7 cellular contexts compared by ENCODE assay signal in genomic region chr15:63870403-63871209, GRCh38. TPM values are rescaled to one million over a fixed set of nuclear protein-coding genes. Genes with fewer than 3 reads are reported as not detected.
DNase-seq lines count a peak whose midpoint lies in the region; ATAC-seq and TF ChIP-seq lines count a peak whose summit lies in the region.

No MANE protein-coding gene starts in this region.

- H3K79me2 ChIP-seq in MM.1S (ENCODE audit: low read length): no peaks in the 10 kb centered on the region

- no peaks in the 10 kb centered on the region for H3F3A ChIP-seq in MM.1S (ENCODE audit: insufficient read depth, low read length)

- no peaks in the 10 kb centered on the region for H3K36me3 ChIP-seq in MM.1S (replicated peaks; ENCODE audit: insufficient read depth, low read length)

- H3K9me2 ChIP-seq in MM.1S (replicated peaks; ENCODE audit: insufficient read depth, low read length): no peaks in the 10 kb centered on the region

- no peak overlapping the region for H3K4me3 Mint-ChIP-seq in WTC11
- H3K4me3 Mint-ChIP-seq in stimulated activated memory B cell treated with anti-CD40 and anti-IgM and Interleukin-4, amounts not matched to agents 10 μg/mL and 1 μg/mL and 100 μg/mL, for 72 hours: no peak overlapping the region

- H4K20me1 ChIP-seq in MM.1S (ENCODE audit: insufficient read depth, low read length): no peaks in the 10 kb centered on the region

- CTCF ChIA-PET in WTC11 (lab: Charles Lee): interaction anchor here (1.1 to 2.0 kb wide), 4 partner anchors 34 to 118 kb away, joined by 3 to 8 read pairs (median 4); partner anchors contain the start of gene HERC1

- peaks cover 3% of the 10 kb centered on the region; the same call in 1 of the 2 replicates for H3K9me3 Mint-ChIP-seq in WTC11
- H3K9me3 Mint-ChIP-seq in stimulated activated memory B cell treated with anti-CD40 and anti-IgM and Interleukin-4, amounts not matched to agents 10 μg/mL and 1 μg/mL and 100 μg/mL, for 72 hours: peaks cover 3% of the 10 kb centered on the region

- no peaks in the 10 kb centered on the region for H3K9me3 ChIP-seq in MM.1S (replicated peaks; ENCODE audit: insufficient read depth, low read length)

- no peak overlapping the region for H3K27ac Mint-ChIP-seq in WTC11
- peak overlapping the region; percentile 69 for H3K27ac Mint-ChIP-seq in stimulated activated memory B cell treated with anti-CD40 and anti-IgM and Interleukin-4, amounts not matched to agents 10 μg/mL and 1 μg/mL and 100 μg/mL, for 72 hours

- peak; percentile 67 for DNase-seq in HT-29 (ENCODE audit: low spot score)
- peak; percentile 65 for DNase-seq in WTC11 (ENCODE audit: low spot score)
- DNase-seq in left cardiac atrium: peak; percentile 32
- DNase-seq in MM.1S: no peak

- H3K4me1 ChIP-seq in MM.1S (ENCODE audit: low read length): peaks cover 5% of the 10 kb centered on the region; the same call in 1 of the 2 replicates

- POLR2A ChIA-PET in WTC11 (lab: Charles Lee): no interaction called here

- H3K4me1 Mint-ChIP-seq in WTC11: no peaks in the 10 kb centered on the region; the same call in 1 of the 2 replicates
- H3K4me1 Mint-ChIP-seq in stimulated activated memory B cell treated with anti-CD40 and anti-IgM and Interleukin-4, amounts not matched to agents 10 μg/mL and 1 μg/mL and 100 μg/mL, for 72 hours: peaks cover 41% of the 10 kb centered on the region

- H3K27me3 Mint-ChIP-seq in WTC11 (ENCODE audit: low read depth): no peaks in the 10 kb centered on the region
- H3K27me3 Mint-ChIP-seq in stimulated activated memory B cell treated with anti-CD40 and anti-IgM and Interleukin-4, amounts not matched to agents 10 μg/mL and 1 μg/mL and 100 μg/mL, for 72 hours: no peaks in the 10 kb centered on the region

- intact Hi-C loops in left cardiac atrium (cut with DNase I): no loop called here

- ATAC-seq in WTC11: peak; percentile 97
- ATAC-seq in left cardiac atrium: peak; percentile 85 to 97
- ATAC-seq in stimulated activated memory B cell treated with anti-CD40 and anti-IgM and Interleukin-4, amounts not matched to agents 10 μg/mL and 1 μg/mL and 100 μg/mL, for 72 hours: no peak
- no peak for ATAC-seq in HG03521 (IDR thresholded peaks at IDR 0.05; ENCODE audit: unreplicated experiment)
- no peak for ATAC-seq in HG03097 (IDR thresholded peaks at IDR 0.05; ENCODE audit: low FRiP score, unreplicated experiment)

- no peak overlapping the region for H3K27ac ChIP-seq in MM.1S (ENCODE audit: low read length)

- no peaks in the 10 kb centered on the region for H3K27me3 ChIP-seq in MM.1S (replicated peaks; ENCODE audit: insufficient read depth, low read length)

- H3K36me3 Mint-ChIP-seq in WTC11: no peaks in the 10 kb centered on the region; the same call in 1 of the 2 replicates
- peaks cover 20% of the 10 kb centered on the region for H3K36me3 Mint-ChIP-seq in stimulated activated memory B cell treated with anti-CD40 and anti-IgM and Interleukin-4, amounts not matched to agents 10 μg/mL and 1 μg/mL and 100 μg/mL, for 72 hours

- no peak overlapping the region for H3K4me3 ChIP-seq in MM.1S (ENCODE audit: low read length)

- TF ChIP-seq CTCF in WTC11 (IDR thresholded peaks at IDR 0.05): no peak
- TF ChIP-seq CTCF in MM.1S (IDR thresholded peaks at IDR 0.05; ENCODE audit: low read length): no peak

- no peak overlapping the region for H3K4me2 ChIP-seq in MM.1S (ENCODE audit: low read depth, low read length)

- no peak overlapping the region for H2AFZ ChIP-seq in MM.1S (ENCODE audit: low read length)

- no peak overlapping the region for H3K9ac ChIP-seq in MM.1S (ENCODE audit: low read length)

TF ChIP-seq in WTC11, 78 proteins besides CTCF, POLR2A, EP300 and RAD21 (continues in another document):
- no peak for TF ChIP-seq ZNF416 (CRISPR knock-in tag; IDR thresholded peaks at IDR 0.05)
- peak; percentile 42; the same call in 1 of the 2 replicates for TF ChIP-seq SMAD3 (CRISPR knock-in tag; IDR thresholded peaks at IDR 0.05; ENCODE audit: borderline replicate concordance)
- no peak for TF ChIP-seq MYBL2 (CRISPR knock-in tag; IDR thresholded peaks at IDR 0.05)
- peak; percentile 94 for TF ChIP-seq FOXP4 (CRISPR knock-in tag; IDR thresholded peaks at IDR 0.05)
- peak; percentile 78; the same call in 1 of the 2 replicates for TF ChIP-seq NR1H2 (CRISPR knock-in tag; IDR thresholded peaks at IDR 0.05)
- peak; percentile 68; the same call in 1 of the 2 replicates for TF ChIP-seq TEAD1 (CRISPR knock-in tag; IDR thresholded peaks at IDR 0.05)
- 0 out of 2 replicates have a peak, but pooled peaks have one; percentile 30 for TF ChIP-seq GABPB1 (CRISPR knock-in tag; IDR thresholded peaks at IDR 0.05)
- TF ChIP-seq JAZF1 (CRISPR knock-in tag; IDR thresholded peaks at IDR 0.05): no peak
- peak; percentile 69 for TF ChIP-seq NR2C2 (CRISPR knock-in tag; IDR thresholded peaks at IDR 0.05)
- TF ChIP-seq ERG (CRISPR knock-in tag; IDR thresholded peaks at IDR 0.05): no peak
- 0 out of 2 replicates have a peak, but pooled peaks have one; percentile 41 for TF ChIP-seq ZNF512 (CRISPR knock-in tag; IDR thresholded peaks at IDR 0.05; ENCODE audit: borderline replicate concordance)
- peak; percentile 98 for TF ChIP-seq ARID4B (CRISPR knock-in tag; IDR thresholded peaks at IDR 0.05; ENCODE audit: borderline replicate concordance)
- 0 out of 2 replicates have a peak, but pooled peaks have one; percentile 11 for TF ChIP-seq NFYB (CRISPR knock-in tag; conservative IDR thresholded peaks at IDR 0.05; ENCODE audit: low read depth)

RNA-seq across cellular contexts. Expression of gene HERC1, which starts 36.9 kb away (rescaled TPM):
- total RNA-seq in HT-29 (2014; rRNA removed; shearing (Covaris generic)): 44.3 and 54.8 TPM in 2 replicates
- total RNA-seq in WTC11 (2021) (36.2 to 47.8 TPM (median 42.6 TPM) in 3 replicates), left cardiac atrium (10 to 100 TPM; 78.6 to 84.1 TPM)

Comparison
In these comparisons a context has a peak if more than half of its experiments do, and no peak if none do; other contexts are left out.
1. ATAC-seq: peak in WTC11 (single experiment) and left cardiac atrium (2 of 2); none in stimulated activated memory B cell treated with anti-CD40 and anti-IgM and Interleukin-4, amounts not matched to agents 10 μg/mL and 1 μg/mL and 100 μg/mL, for 72 hours (single experiment), HG03521 (single experiment) and HG03097 (single experiment).